ENCODE assay signal across 2 cellular contexts in the genomic region with DNA sequence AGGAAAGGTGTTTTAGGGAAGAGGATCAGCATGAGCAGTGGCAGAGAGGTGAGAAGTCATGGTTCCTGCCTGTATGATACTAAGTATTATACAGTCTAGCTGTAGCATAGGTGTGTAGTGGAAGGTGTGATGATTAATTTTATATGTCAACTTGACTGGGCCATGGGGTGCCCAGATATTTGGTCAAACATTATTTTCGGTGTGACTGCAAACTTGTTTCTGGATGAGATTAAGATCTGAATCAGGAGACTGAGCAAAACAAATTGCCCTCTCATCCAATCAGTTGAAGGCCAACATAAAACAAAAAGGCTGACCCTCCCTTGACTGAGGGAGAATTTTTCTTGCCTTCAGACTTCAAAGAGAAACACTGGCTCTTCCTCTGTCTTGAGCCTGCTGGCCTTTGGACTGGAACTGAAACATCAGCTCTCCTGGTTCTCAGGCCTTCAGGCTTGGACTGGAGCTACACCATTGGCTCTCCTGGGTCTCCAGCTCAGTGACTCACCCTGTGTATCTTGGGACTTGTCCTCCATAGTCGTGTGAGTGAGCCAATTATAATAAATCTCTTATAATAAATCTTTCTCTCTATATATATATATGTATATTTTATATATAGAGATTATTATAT.
TF ChIP-seq lines count a peak whose summit lies in the region.

No MANE protein-coding gene starts in this region.

TF ChIP-seq in HepG2, 621 proteins besides CTCF, POLR2A, EP300 and RAD21:
- TF ChIP-seq FOSL2 (CRISPR knock-in tag; IDR thresholded peaks at IDR 0.05) (peak; percentile 31; the same call in 1 of the 2 replicates), PHF21A (CRISPR knock-in tag; IDR thresholded peaks at IDR 0.05) (no peak), ZNF17 (CRISPR knock-in tag; IDR thresholded peaks at IDR 0.05) (peak; percentile 96), TBP (CRISPR knock-in tag; IDR thresholded peaks at IDR 0.05) (no peak), NFIC (IDR thresholded peaks at IDR 0.05; ENCODE audit: low read length) (no peak)

TF ChIP-seq in SK-N-SH, 30 proteins besides CTCF, POLR2A, EP300 and RAD21:
- no peak for TF ChIP-seq GABPA (IDR thresholded peaks at IDR 0.05; ENCODE audit: low read depth)
- no peak for TF ChIP-seq JUND (IDR thresholded peaks at IDR 0.05)
